Comparison of ENCODE assay signal across 8 cellular contexts in the genomic region with DNA sequence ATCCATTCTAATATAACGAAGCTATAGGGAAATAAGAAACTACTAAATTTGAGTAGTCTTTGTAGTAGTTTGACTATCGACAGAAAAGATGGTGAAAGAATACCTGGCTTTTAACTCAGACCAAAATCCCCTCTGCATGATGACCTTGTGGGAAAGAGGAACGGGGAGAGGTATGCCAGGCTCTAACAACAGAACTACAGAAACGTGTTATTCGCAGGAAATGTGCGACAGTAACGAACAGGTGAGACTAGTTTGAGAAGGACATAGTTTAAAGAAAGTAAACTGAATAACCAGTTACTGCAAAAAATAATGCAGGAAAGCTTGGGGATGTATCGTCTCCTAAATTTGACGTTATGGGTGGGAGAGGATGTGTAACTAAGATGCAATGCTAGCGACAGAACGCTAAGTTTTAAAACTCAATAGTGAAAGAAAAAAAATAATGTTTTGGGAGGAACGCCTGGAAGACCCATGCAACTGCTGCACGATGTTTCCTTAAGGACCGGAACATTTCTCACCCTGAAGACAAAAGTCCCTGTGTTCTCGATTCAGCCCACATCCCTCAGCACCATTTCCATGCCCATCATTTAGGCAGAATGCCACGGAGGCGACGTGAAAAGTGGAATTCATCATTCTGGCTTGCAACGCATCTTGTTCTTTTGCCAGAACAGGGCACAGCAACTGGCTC. TPM values are rescaled to one million over a fixed set of nuclear protein-coding genes. Genes with fewer than 3 reads are reported as not detected.
DNase-seq lines count a peak whose midpoint lies in the region; TF ChIP-seq lines count a peak whose summit lies in the region.

No MANE protein-coding gene starts in this region.

- no peaks in the 10 kb centered on the region for H3K9me3 Mint-ChIP-seq in brain

- no peaks in the 10 kb centered on the region for H3K9me3 ChIP-seq in uterus

- no peaks in the 10 kb centered on the region for H3K27me3 ChIP-seq in HL-60 (ENCODE audit: insufficient read depth, poor library complexity, severe bottlenecking)
- no peaks in the 10 kb centered on the region for H3K27me3 ChIP-seq in uterus

- DNase-seq in AG08395 (ENCODE audit: low spot score) (peak; percentile 6), HL-60 (ENCODE audit: low read depth in 1 of 2, low spot score in 1 of 2) (no peak), medulla oblongata (ENCODE audit: extremely low spot score) (peak; percentile 54), uterus (no peak), iPS-NIHi7 (ENCODE audit: extremely low spot score) (no peak), NCI-H2081 treated with DMSO at 0.1 percent for 48 hours (lab: John Stamatoyannopoulos, UW) (no peak), OCI-M2 (lab: John Stamatoyannopoulos, UW; ENCODE audit: unreplicated experiment) (no peak)

- H3K27me3 Mint-ChIP-seq in brain: peaks cover 20% of the 10 kb centered on the region

- peak overlapping the region; percentile 95 to 98 (median 96) for H3K4me3 Mint-ChIP-seq in brain

- no peaks in the 10 kb centered on the region for H3K4me1 ChIP-seq in uterus

- TF ChIP-seq POLR2A in uterus (IDR thresholded peaks at IDR 0.05): no peak

- H3K36me3 Mint-ChIP-seq in brain: peaks cover 4% of the 10 kb centered on the region

- peak overlapping the region; percentile 98 to 100 (median 99) for H3K27ac Mint-ChIP-seq in brain

- H3K36me3 ChIP-seq in uterus: no peaks in the 10 kb centered on the region

- H3K27ac ChIP-seq in HL-60 (replicated peaks) (no peak overlapping the region), uterus (peak overlapping the region; percentile 100)

- H3K4me1 Mint-ChIP-seq in brain: peaks cover 47% of the 10 kb centered on the region

- intact Hi-C loops in uterus (cut with DNase I; ENCODE audit: low total_unique reads): no loop called here

- H3K4me3 ChIP-seq in HL-60 (replicated peaks; ENCODE audit: insufficient read depth, low read length): peak overlapping the region; percentile 82
- peak overlapping the region; percentile 99 to 100 for H3K4me3 ChIP-seq in uterus

- TF ChIP-seq CTCF in HL-60 (IDR thresholded peaks at IDR 0.05; ENCODE audit: insufficient read depth, low read length) (no peak), brain (conservative IDR thresholded peaks at IDR 0.05) (no peak), uterus (IDR thresholded peaks at IDR 0.05) (no peak)

RNA-seq across cellular contexts. Expression of a gene that starts 1.6 kb away (rescaled TPM):
- polyA plus RNA-seq in brain (ENCODE audit: insufficient read depth, low read depth, low replicate concordance): 15.3 TPM
- total RNA-seq in uterus: 10 to 100 TPM in 3 of 4 donors, 1 to 10 TPM in 1; 7.9 to 76.9 (median 24.2) TPM

Comparison
In these comparisons a context has a peak if more than half of its experiments do, and no peak if none do; other contexts are left out.
1. DNase-seq: peak in AG08395 (single experiment) and medulla oblongata (single experiment); none in HL-60 (0 of 2), uterus (0 of 2), iPS-NIHi7 (single experiment), NCI-H2081 treated with DMSO at 0.1 percent for 48 hours (single experiment) and OCI-M2 (single experiment).